Comparison of ENCODE assay signal across 12 cellular contexts in the genomic region with DNA sequence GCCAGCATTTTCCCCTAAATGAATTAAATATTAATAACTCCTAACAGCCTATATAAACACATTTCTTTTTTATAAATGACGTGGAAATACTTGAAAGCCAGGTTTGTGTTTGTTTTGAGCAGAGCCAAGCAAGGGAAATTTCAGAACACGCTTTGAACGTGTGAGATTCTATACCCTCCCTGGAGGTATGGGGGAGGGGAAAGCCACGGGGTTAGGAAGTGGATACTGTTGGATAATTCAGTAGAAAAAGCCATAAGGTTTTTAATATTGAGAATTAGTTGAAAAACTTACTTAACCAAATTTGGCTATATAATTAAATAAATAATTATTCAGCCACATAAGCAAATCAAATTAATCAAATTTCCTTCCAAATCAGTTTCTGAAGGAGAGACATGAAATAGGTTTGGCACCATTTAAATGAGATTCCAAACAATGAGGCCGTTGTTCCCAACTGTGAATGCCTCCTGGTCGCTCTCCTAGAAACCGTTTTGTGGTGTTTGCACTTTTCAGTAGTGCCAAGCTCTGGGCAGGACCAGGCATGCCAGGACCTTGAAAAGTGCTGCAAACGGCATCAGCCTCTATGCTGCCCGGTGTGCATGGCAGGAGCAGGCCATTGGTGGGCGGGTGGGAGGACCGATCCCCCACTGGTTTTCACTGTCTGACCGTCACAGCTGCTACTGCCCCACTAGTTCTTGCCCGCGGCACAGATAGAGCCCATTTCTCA.
A peak's percentile ranks its signal among the peaks of the same experiment; 100 is the strongest.
DNase-seq lines count a peak whose midpoint lies in the region; ATAC-seq and TF ChIP-seq lines count a peak whose summit lies in the region.
"Had no signal": no experiment of that assay in that cellular context is flagged by ENCODE, and none has a peak within 500 bp of the region (broad histone marks: within the 10 kb centered on the region; RNA-seq: fewer than 3 reads in every experiment).

No MANE protein-coding gene starts in this region.

- TF ChIP-seq CTCF in astrocyte of the spinal cord (IDR thresholded peaks at IDR 0.05; ENCODE audit: low read depth, low read length) (no peak), right lobe of liver (IDR thresholded peaks at IDR 0.05) (no peak)

- in situ Hi-C loops in astrocyte of the spinal cord (cut with HindIII; ENCODE audit: low sequenced_read_pairs) = no loop called here

- H3K4me3 Mint-ChIP-seq in naive thymus-derived CD4-positive, alpha-beta T cell = no peak overlapping the region
- H3K4me3 Mint-ChIP-seq: immature natural killer cell; stimulated activated naive CD8-positive, alpha-beta T cell treated with anti-CD3 and anti-CD28 coated beads, Interleukin-15, amount 100 ng/mL, for 72 hours had no signal

- intact Hi-C loops in right lobe of liver (cut with DNase I) = no loop called here
- intact Hi-C loops in naive thymus-derived CD4-positive, alpha-beta T cell (cut with micrococcal nuclease) = no loop called here

- DNase-seq in DMS153 (lab: John Stamatoyannopoulos, UW) (peak; percentile 95), NCI-H2107 (lab: John Stamatoyannopoulos, UW) (peak; percentile 54), astrocyte of the spinal cord (ENCODE audit: low read depth, low spot score) (peak; percentile 1), right lobe of liver (no peak), dedifferentiated amniotic fluid mesenchymal stem cell (ENCODE audit: extremely low spot score) (no peak), Kasumi-1 (lab: John Stamatoyannopoulos, UW) (no peak)
- no peak for DNase-seq in naive thymus-derived CD4-positive, alpha-beta T cell
- no peak for DNase-seq in stimulated activated naive CD4-positive, alpha-beta T cell treated with Interleukin-2 at 50 U/mL for 16 hours (lab: John Stamatoyannopoulos, UW)
- DNase-seq: colonic mucosa; immature natural killer cell; stimulated activated naive CD8-positive, alpha-beta T cell treated with anti-CD3 and anti-CD28 coated beads, Interleukin-15, amount 100 ng/mL, for 72 hours had no signal

- peak; percentile 32 to 61 (median 48) for ATAC-seq in right lobe of liver
- no peak for ATAC-seq in naive thymus-derived CD4-positive, alpha-beta T cell
- ATAC-seq: stimulated activated naive CD8-positive, alpha-beta T cell treated with anti-CD3 and anti-CD28 coated beads, Interleukin-15, amount 100 ng/mL, for 72 hours had no signal

- POLR2A ChIA-PET in naive thymus-derived CD4-positive, alpha-beta T cell (lab: Charles Lee) = no interaction called here

- WGBS in right lobe of liver (ENCODE audit: insufficient coverage, low coverage, low lambda C conversion rate, missing lambda C conversion rate) = 36% methylated on average over 9 of the region's 14 CpGs

- no peaks in the 10 kb centered on the region for H3K4me1 ChIP-seq in right lobe of liver
- H3K4me1 ChIP-seq in naive thymus-derived CD4-positive, alpha-beta T cell (ENCODE audit: control insufficient read depth in 2 of 2, insufficient read depth in 2 of 2, low read length in 2 of 2) = no peaks in the 10 kb centered on the region
- H3K4me1 ChIP-seq: BLaER1, colonic mucosa had no signal

- H3K36me3 ChIP-seq in right lobe of liver = no peaks in the 10 kb centered on the region
- H3K36me3 ChIP-seq in naive thymus-derived CD4-positive, alpha-beta T cell (ENCODE audit: control insufficient read depth in 2 of 3, insufficient read depth in 3 of 3, low read length in 3 of 3) = no peaks in the 10 kb centered on the region
- H3K36me3 ChIP-seq: BLaER1, colonic mucosa had no signal

- no peak overlapping the region for H3K4me3 ChIP-seq in astrocyte of the spinal cord (ENCODE audit: low read depth, low read length)
- no peak overlapping the region for H3K4me3 ChIP-seq in right lobe of liver
- H3K4me3 ChIP-seq in naive thymus-derived CD4-positive, alpha-beta T cell (ENCODE audit: low read length) = no peak overlapping the region
- H3K4me3 ChIP-seq: BLaER1, colonic mucosa had no signal

- H3K27me3 Mint-ChIP-seq in naive thymus-derived CD4-positive, alpha-beta T cell = peaks cover 0 to 4% (median 0%) of the 10 kb centered on the region in 5 donors
- H3K27me3 Mint-ChIP-seq: stimulated activated naive CD8-positive, alpha-beta T cell treated with anti-CD3 and anti-CD28 coated beads, Interleukin-15, amount 100 ng/mL, for 72 hours had no signal

- no peaks in the 10 kb centered on the region for H3K9me3 ChIP-seq in right lobe of liver
- no peaks in the 10 kb centered on the region for H3K9me3 ChIP-seq in naive thymus-derived CD4-positive, alpha-beta T cell (ENCODE audit: control insufficient read depth in 2 of 3, low read length in 3 of 3)
- H3K9me3 ChIP-seq: BLaER1, colonic mucosa had no signal

- no peak overlapping the region for H3K27ac Mint-ChIP-seq in naive thymus-derived CD4-positive, alpha-beta T cell
- H3K27ac Mint-ChIP-seq: immature natural killer cell had no signal

- H3K9me3 Mint-ChIP-seq in naive thymus-derived CD4-positive, alpha-beta T cell = peaks cover 0 to 4% (median 0%) of the 10 kb centered on the region in 11 donors
- H3K9me3 Mint-ChIP-seq: immature natural killer cell; stimulated activated naive CD8-positive, alpha-beta T cell treated with anti-CD3 and anti-CD28 coated beads, Interleukin-15, amount 100 ng/mL, for 72 hours had no signal

- no peak for TF ChIP-seq POLR2A in right lobe of liver (IDR thresholded peaks at IDR 0.05)

- H3K36me3 Mint-ChIP-seq in naive thymus-derived CD4-positive, alpha-beta T cell = peaks cover 0 to 8% (median 0%) of the 10 kb centered on the region in 5 donors
- H3K36me3 Mint-ChIP-seq: immature natural killer cell had no signal

- H3K27me3 ChIP-seq in right lobe of liver = no peaks in the 10 kb centered on the region
- no peaks in the 10 kb centered on the region for H3K27me3 ChIP-seq in naive thymus-derived CD4-positive, alpha-beta T cell (ENCODE audit: control insufficient read depth in 2 of 2, insufficient read depth in 2 of 2, low read length in 2 of 2)
- H3K27me3 ChIP-seq: BLaER1, colonic mucosa had no signal

- no peak overlapping the region for H3K27ac ChIP-seq in right lobe of liver
- no peak overlapping the region for H3K27ac ChIP-seq in naive thymus-derived CD4-positive, alpha-beta T cell (ENCODE audit: low read depth, low read length)
- H3K27ac ChIP-seq: BLaER1, colonic mucosa had no signal

- CTCF ChIA-PET in naive thymus-derived CD4-positive, alpha-beta T cell (lab: Charles Lee) = no interaction called here

- peaks cover 0 to 3% (median 0%) of the 10 kb centered on the region in 7 donors for H3K4me1 Mint-ChIP-seq in naive thymus-derived CD4-positive, alpha-beta T cell
- H3K4me1 Mint-ChIP-seq: immature natural killer cell; stimulated activated naive CD8-positive, alpha-beta T cell treated with anti-CD3 and anti-CD28 coated beads, Interleukin-15, amount 100 ng/mL, for 72 hours had no signal

Comparison
In these comparisons a context has a peak if more than half of its experiments do, and no peak if none do; other contexts are left out.
1. DNase-seq: peak in DMS153 (single experiment), NCI-H2107 (single experiment) and astrocyte of the spinal cord (single experiment); none in right lobe of liver (0 of 3), naive thymus-derived CD4-positive, alpha-beta T cell (0 of 9), stimulated activated naive CD4-positive, alpha-beta T cell treated with Interleukin-2 at 50 U/mL for 16 hours (single experiment), dedifferentiated amniotic fluid mesenchymal stem cell (single experiment) and Kasumi-1 (0 of 2).